Comparison of ENCODE assay signal across 7 cellular contexts in the genomic region with DNA sequence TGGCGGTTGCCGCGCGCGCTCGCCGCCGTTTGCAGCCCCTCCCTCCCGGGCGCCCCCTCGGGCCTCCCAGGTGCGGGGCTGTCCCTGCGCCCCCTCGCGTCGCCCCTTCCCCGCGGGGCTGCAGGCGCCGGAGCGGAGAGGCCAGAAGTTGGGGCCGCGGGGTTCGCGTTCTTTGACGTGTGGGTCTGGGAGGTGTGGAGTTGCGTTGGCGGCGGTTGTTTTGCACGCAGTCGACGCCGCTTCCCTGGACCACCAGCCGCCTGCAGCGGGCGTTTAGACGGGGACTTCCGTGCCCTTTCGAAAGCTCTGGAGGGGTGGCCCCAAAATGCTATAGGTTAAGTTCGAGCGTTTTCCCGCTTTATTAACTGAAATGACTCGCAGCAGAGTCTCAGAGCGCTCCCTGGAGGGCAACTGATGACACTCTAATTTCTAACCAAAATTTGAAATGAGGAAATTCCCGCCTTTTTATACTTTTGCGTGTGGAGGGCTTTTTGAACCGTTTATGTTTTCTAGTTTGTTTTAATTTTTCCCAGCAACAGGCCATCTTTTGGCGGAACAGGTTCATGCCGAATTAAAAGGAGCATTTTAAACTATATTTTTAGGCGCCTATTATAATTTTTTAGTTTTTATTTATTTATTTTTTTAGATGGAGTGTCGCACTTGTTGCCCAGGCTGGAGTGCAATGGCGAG. TPM values are rescaled to one million over a fixed set of nuclear protein-coding genes. Genes with fewer than 3 reads are reported as not detected.
DNase-seq lines count a peak whose midpoint lies in the region; ATAC-seq, FAIRE-seq and TF ChIP-seq lines count a peak whose summit lies in the region.

No MANE protein-coding gene starts in this region.

- H3K4me3 ChIP-seq in GM12878 (peak overlapping the region; percentile 92), iPS-11a (ENCODE audit: low read depth, low read length) (peak overlapping the region; percentile 93), skeletal muscle cell (ENCODE audit: low read depth, low read length) (peak overlapping the region; percentile 99)

- peak; percentile 65 for TF ChIP-seq POLR2A in GM12878 (IDR thresholded peaks at IDR 0.05; ENCODE audit: low read depth, low read length)

- H4K20me1 ChIP-seq in GM12878 (ENCODE audit: control insufficient read depth, insufficient read depth), result no peaks in the 10 kb centered on the region

- peaks cover 13% of the 10 kb centered on the region for H3K4me1 ChIP-seq in GM12878 (ENCODE audit: control insufficient read depth, insufficient read depth, low read length)

- no peaks in the 10 kb centered on the region for H3K36me3 ChIP-seq in GM12878 (ENCODE audit: control insufficient read depth in 2 of 2, insufficient read depth in 2 of 2, low read length in 1 of 2)

- H3K9me3 ChIP-seq in GM12878 (replicated peaks; ENCODE audit: control insufficient read depth, insufficient read depth, low read length), result no peaks in the 10 kb centered on the region

- 0 out of 4 replicates have a peak, but pooled peaks of 1 of the 2 experiments have one; percentile 12 for TF ChIP-seq EP300 in GM12878 (IDR thresholded peaks at IDR 0.05; ENCODE audit: borderline replicate concordance in 1 of 2, control insufficient read depth in 1 of 2, low read depth in 2 of 2, low read length in 2 of 2)

- H3K27ac ChIP-seq in GM12878 (ENCODE audit: control insufficient read depth, insufficient read depth), result peak overlapping the region; percentile 99

- FAIRE-seq in GM18507 (lab: Jason Lieb, UNC), result peak; percentile 90
- FAIRE-seq in GM12878 (lab: Jason Lieb, UNC), result peak; percentile 75

- TF ChIP-seq RAD21 in GM12878 (IDR thresholded peaks at IDR 0.05; ENCODE audit: insufficient read depth, low read depth, low read length), result peak; percentile 76

- intact Hi-C loops in GM12878 (cut with micrococcal nuclease; ENCODE audit: unreplicated experiment), result loop anchor here (1.0 to 5.0 kb wide), 5 partner anchors 13 to 199 kb away; a partner anchor contains a TSS

- in situ Hi-C loops in GM12878 (cut with MboI), result no loop called here

- H3K4me2 ChIP-seq in GM12878 (ENCODE audit: control insufficient read depth, insufficient read depth), result peak overlapping the region; percentile 30; the same call in 1 of the 2 replicates

- peak overlapping the region; percentile 81 for H2AFZ ChIP-seq in GM12878 (ENCODE audit: control insufficient read depth, low read depth, low read length)

- CTCF ChIA-PET in GM12878 (lab: Yijun Ruan, JAX), result interaction anchor here (0.6 to 8.0 kb wide), 5 partner anchors 11 to 183 kb away, joined by 3 to 101 read pairs (median 4); no protein-coding TSS in a partner anchor

- no TSS peak for BruUV-seq in GM12878 (replicated peaks; lab: Mats Ljungman, UMichigan)

- H3K9ac ChIP-seq in GM12878 (ENCODE audit: control insufficient read depth, insufficient read depth, low read length), result peak overlapping the region; percentile 100

- peaks cover 82% of the 10 kb centered on the region for H3K79me2 ChIP-seq in GM12878 (ENCODE audit: control insufficient read depth, insufficient read depth, low read length)

- DNase-seq in GM18507 (ENCODE audit: extremely low spot score, insufficient read length, low read depth) (peak; percentile 65), NCI-H2029 treated with DMSO at 0.1 percent for 48 hours (lab: John Stamatoyannopoulos, UW) (peak; percentile 79), T1000 (lab: John Stamatoyannopoulos, UW) (peak; percentile 84), GM12878 (ENCODE audit: low read depth, low spot score) (peak; percentile 79), skeletal muscle cell (ENCODE audit: low read depth) (no peak)

- peak; percentile 48 to 90 (median 71) for TF ChIP-seq CTCF in GM12878 (IDR thresholded peaks at IDR 0.05 in 2 of 3, conservative IDR thresholded peaks at IDR 0.05 in 1 of 3; ENCODE audit: control insufficient read depth in 2 of 3, extremely low read depth in 1 of 3, insufficient read depth in 1 of 3, low read depth in 3 of 3, low read length in 3 of 3)

- ATAC-seq in HG03025 (IDR thresholded peaks at IDR 0.05; ENCODE audit: low FRiP score, unreplicated experiment) (peak; percentile 50), GM12878 (peak; percentile 64)

- H3K27me3 ChIP-seq in GM12878 (replicated peaks in 1 of 2; ENCODE audit: control insufficient read depth in 2 of 2, insufficient read depth in 2 of 2, low read length in 1 of 2), result no peaks in the 10 kb centered on the region

- SMC1A ChIA-PET in GM12878 (lab: Charles Lee; ENCODE audit: uncharacterized antibody, unreplicated experiment), result interaction anchor here (0.8 to 4.6 kb wide), 4 partner anchors 9 to 77 kb away, joined by 3 to 44 read pairs (median 3); a partner anchor contains a TSS

- RAD21 ChIA-PET in GM12878 (lab: Charles Lee; ENCODE audit: unreplicated experiment), result interaction anchor here (0.7 to 2.1 kb wide), 5 partner anchors 15 to 116 kb away, joined by 3 to 17 read pairs (median 3); no protein-coding TSS in a partner anchor

- POLR2A ChIA-PET in GM12878 (lab: Charles Lee), result interaction anchor here (0.6 to 2.0 kb wide), 8 partner anchors 10 to 238 kb away, joined by 3 to 8 read pairs (median 3); a partner anchor contains a TSS

- WGBS in GM12878 (ENCODE audit: insufficient coverage, insufficient replicate concordance, low lambda C conversion rate, missing lambda C conversion rate), result under 1% methylated on average over 48 of the region's 52 CpGs

TF ChIP-seq in GM12878, 131 proteins besides CTCF, POLR2A, EP300 and RAD21 (continues in another document):
- TF ChIP-seq NR2C2 (IDR thresholded peaks at IDR 0.05; ENCODE audit: borderline replicate concordance, control insufficient read depth, insufficient read length, low read depth), result no peak
- peak; percentile 97 for TF ChIP-seq GATAD2B (conservative IDR thresholded peaks at IDR 0.05; ENCODE audit: low read depth)
- peak; percentile 24 for TF ChIP-seq DPF2 (IDR thresholded peaks at IDR 0.05)
- TF ChIP-seq NBN (IDR thresholded peaks at IDR 0.05), result peak; percentile 73
- peak in 1 of 2 experiments; percentile 60; a peak in 1 of 4 replicates for TF ChIP-seq SRF (IDR thresholded peaks at IDR 0.05; ENCODE audit: low read depth in 2 of 2, low read length in 2 of 2)
- no peak for TF ChIP-seq CHD1 (IDR thresholded peaks at IDR 0.05; ENCODE audit: low read depth, low read length)
- 0 out of 2 replicates have a peak, but pooled peaks have one; percentile 15 for TF ChIP-seq GABPA (IDR thresholded peaks at IDR 0.05; ENCODE audit: low read depth)
- TF ChIP-seq EED (IDR thresholded peaks at IDR 0.05; ENCODE audit: low read depth), result peak; percentile 55
- TF ChIP-seq IKZF1 (conservative IDR thresholded peaks at IDR 0.05), result peak; percentile 86
- no peak for TF ChIP-seq SREBF1 (IDR thresholded peaks at IDR 0.05; ENCODE audit: low read length)
- TF ChIP-seq RUNX3 (IDR thresholded peaks at IDR 0.05; ENCODE audit: low read length), result peak; percentile 58; the same call in 1 of the 2 replicates
- peak; percentile 21 for TF ChIP-seq SP1 (IDR thresholded peaks at IDR 0.05; ENCODE audit: low read depth, low read length)
- TF ChIP-seq SMC3 (IDR thresholded peaks at IDR 0.05; ENCODE audit: borderline replicate concordance, low read length), result peak; percentile 56; the same call in 1 of the 2 replicates
- peak in 1 of 2 experiments; percentile 16; a peak in 1 of 4 replicates for TF ChIP-seq ETV6 (conservative IDR thresholded peaks at IDR 0.05 in 1 of 2, IDR thresholded peaks at IDR 0.05 in 1 of 2; ENCODE audit: borderline replicate concordance in 1 of 2, low read depth in 1 of 2)
- no peak for TF ChIP-seq TCF3 (IDR thresholded peaks at IDR 0.05; ENCODE audit: borderline replicate concordance, insufficient read depth, low read depth, low read length)
- TF ChIP-seq MYC (IDR thresholded peaks at IDR 0.05; ENCODE audit: insufficient read depth, insufficient read length, insufficient replicate concordance, low read length, severe bottlenecking), result no peak
- TF ChIP-seq IRF4 (IDR thresholded peaks at IDR 0.05; ENCODE audit: low read depth, low read length), result no peak
- peak; percentile 60 for TF ChIP-seq STAT3 (IDR thresholded peaks at IDR 0.05; ENCODE audit: low read depth, low read length)
- TF ChIP-seq SPI1 (IDR thresholded peaks at IDR 0.05; ENCODE audit: borderline replicate concordance, insufficient read depth, low read depth, low read length), result peak; percentile 42; the same call in 1 of the 2 replicates
- TF ChIP-seq, protein P1, sequence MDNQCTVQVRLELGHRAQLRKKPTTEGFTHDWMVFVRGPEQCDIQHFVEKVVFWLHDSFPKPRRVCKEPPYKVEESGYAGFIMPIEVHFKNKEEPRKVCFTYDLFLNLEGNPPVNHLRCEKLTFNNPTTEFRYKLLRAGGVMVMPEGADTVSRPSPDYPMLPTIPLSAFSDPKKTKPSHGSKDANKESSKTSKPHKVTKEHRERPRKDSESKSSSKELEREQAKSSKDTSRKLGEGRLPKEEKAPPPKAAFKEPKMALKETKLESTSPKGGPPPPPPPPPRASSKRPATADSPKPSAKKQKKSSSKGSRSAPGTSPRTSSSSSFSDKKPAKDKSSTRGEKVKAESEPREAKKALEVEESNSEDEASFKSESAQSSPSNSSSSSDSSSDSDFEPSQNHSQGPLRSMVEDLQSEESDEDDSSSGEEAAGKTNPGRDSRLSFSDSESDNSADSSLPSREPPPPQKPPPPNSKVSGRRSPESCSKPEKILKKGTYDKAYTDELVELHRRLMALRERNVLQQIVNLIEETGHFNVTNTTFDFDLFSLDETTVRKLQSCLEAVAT (IDR thresholded peaks at IDR 0.05), result peak; percentile 86

RNA-seq across cellular contexts. Expression of a gene that starts 0.9 kb away (rescaled TPM):
- 460 and 483 TPM in 2 replicates for total RNA-seq in GM12878 (2013; cell fraction: nucleolus; rRNA removed)
- total RNA-seq in GM12878 (2014; rRNA removed) (209 and 233 TPM in 2 replicates), GM12878 (2014; rRNA removed; fragmentation: Illumina TruSeq; extraction: Trizol) (246 and 252 TPM in 2 replicates), GM12878 (2021) (237 and 245 TPM in 2 replicates)
- polyA plus RNA-seq in GM12878 (2011; ENCODE audit: low read depth), result 46.2 TPM
- polyA plus RNA-seq in GM12878 (2011; rRNA removed) (224 and 327 TPM in 2 replicates), GM12878 (2014; fragmentation: Illumina TruSeq; extraction: Trizol) (200 and 227 TPM in 2 replicates), GM12878 (2014; fragmentation: Nextera tagmentation; extraction: Ambion mirVana) (10 to 100 TPM; 79.8 to 88.3 TPM), GM12878 (2014; rRNA removed) (104 and 112 TPM in 2 replicates), GM12878 (2016; fragmentation: Nextera tagmentation; extraction: Ambion mirVana) (100 to 1,000 TPM; 154 to 158 TPM)
- 73.4 and 76.0 TPM in 2 replicates for polyA plus RNA-seq in GM12878 (2011; cell fraction: cytosol; rRNA removed)
- 95.8 and 126 TPM in 2 replicates for polyA plus RNA-seq in GM12878 (2011; cell fraction: nucleus; rRNA removed)
- 81.6 and 82.1 TPM in 2 replicates for polyA plus RNA-seq in GM12878 (2012)
- 120 and 166 TPM in 2 replicates for polyA minus RNA-seq in GM12878 (2011; rRNA and poly(A)+ RNA removed)
- 114 and 121 TPM in 2 replicates for polyA minus RNA-seq in GM12878 (2011; cell fraction: cytosol; rRNA and poly(A)+ RNA removed)
- 105 and 176 TPM in 2 replicates for polyA minus RNA-seq in GM12878 (2011; cell fraction: nucleus; rRNA and poly(A)+ RNA removed)
